9 cellular contexts compared by ENCODE assay signal in genomic region chr12:50504798-50505385, GRCh38. TPM values are rescaled to one million over a fixed set of nuclear protein-coding genes. Genes with fewer than 3 reads are reported as not detected.
DNase-seq lines count a peak whose midpoint lies in the region; ATAC-seq, FAIRE-seq and TF ChIP-seq lines count a peak whose summit lies in the region.
"Had no signal": no experiment of that assay in that cellular context is flagged by ENCODE, and none has a peak within 500 bp of the region (broad histone marks: within the 10 kb centered on the region; RNA-seq: fewer than 3 reads in every experiment).

A gene with protein sequence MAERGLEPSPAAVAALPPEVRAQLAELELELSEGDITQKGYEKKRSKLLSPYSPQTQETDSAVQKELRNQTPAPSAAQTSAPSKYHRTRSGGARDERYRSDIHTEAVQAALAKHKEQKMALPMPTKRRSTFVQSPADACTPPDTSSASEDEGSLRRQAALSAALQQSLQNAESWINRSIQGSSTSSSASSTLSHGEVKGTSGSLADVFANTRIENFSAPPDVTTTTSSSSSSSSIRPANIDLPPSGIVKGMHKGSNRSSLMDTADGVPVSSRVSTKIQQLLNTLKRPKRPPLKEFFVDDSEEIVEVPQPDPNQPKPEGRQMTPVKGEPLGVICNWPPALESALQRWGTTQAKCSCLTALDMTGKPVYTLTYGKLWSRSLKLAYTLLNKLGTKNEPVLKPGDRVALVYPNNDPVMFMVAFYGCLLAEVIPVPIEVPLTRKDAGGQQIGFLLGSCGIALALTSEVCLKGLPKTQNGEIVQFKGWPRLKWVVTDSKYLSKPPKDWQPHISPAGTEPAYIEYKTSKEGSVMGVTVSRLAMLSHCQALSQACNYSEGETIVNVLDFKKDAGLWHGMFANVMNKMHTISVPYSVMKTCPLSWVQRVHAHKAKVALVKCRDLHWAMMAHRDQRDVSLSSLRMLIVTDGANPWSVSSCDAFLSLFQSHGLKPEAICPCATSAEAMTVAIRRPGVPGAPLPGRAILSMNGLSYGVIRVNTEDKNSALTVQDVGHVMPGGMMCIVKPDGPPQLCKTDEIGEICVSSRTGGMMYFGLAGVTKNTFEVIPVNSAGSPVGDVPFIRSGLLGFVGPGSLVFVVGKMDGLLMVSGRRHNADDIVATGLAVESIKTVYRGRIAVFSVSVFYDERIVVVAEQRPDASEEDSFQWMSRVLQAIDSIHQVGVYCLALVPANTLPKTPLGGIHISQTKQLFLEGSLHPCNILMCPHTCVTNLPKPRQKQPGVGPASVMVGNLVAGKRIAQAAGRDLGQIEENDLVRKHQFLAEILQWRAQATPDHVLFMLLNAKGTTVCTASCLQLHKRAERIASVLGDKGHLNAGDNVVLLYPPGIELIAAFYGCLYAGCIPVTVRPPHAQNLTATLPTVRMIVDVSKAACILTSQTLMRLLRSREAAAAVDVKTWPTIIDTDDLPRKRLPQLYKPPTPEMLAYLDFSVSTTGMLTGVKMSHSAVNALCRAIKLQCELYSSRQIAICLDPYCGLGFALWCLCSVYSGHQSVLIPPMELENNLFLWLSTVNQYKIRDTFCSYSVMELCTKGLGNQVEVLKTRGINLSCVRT (N-terminal part only) (plus strand): TSS chr12:50504985. CDS start chr12:50505141, 156 bp downstream.

- no peaks in the 10 kb centered on the region for H3K27me3 Mint-ChIP-seq in activated CD4-positive, alpha-beta T cell treated with anti-CD3 and anti-CD28 coated beads, Interleukin-2, amount 10 ng/mL, durations not matched to agents 24 days and 14 days

- POLR2A ChIA-PET in BJ (lab: Charles Lee): interaction anchor here (0.7 kb wide), 1 partner anchor 220 kb away, joined by 6 read pairs; no protein-coding TSS in a partner anchor

- H3K4me3 ChIP-seq in BJ (ENCODE audit: low read depth, low read length) (peak within 1 kb of the TSS; percentile 70), coronary artery (peak within 1 kb of the TSS; percentile 91)

- no peaks in the 10 kb centered on the region for H3K27me3 ChIP-seq in BJ (ENCODE audit: control insufficient read depth, insufficient read depth, low read length)

- CTCF ChIA-PET in BJ (lab: Yijun Ruan, JAX): interaction anchor here (0.7 to 8.3 kb wide), 43 partner anchors 9 to 482 kb away, joined by 3 to 131 read pairs (median 4); partner anchors contain the start of gene SMARCD1

- ATAC-seq in HG03460 (IDR thresholded peaks at IDR 0.05; ENCODE audit: unreplicated experiment) (peak; percentile 62), left colon (peak; percentile 91)

- TF ChIP-seq CTCF in BJ (IDR thresholded peaks at IDR 0.05; ENCODE audit: insufficient read depth, low read depth, low read length) (peak; percentile 90), coronary artery (IDR thresholded peaks at IDR 0.05) (peak; percentile 96)

- peaks cover 45% of the 10 kb centered on the region for H3K4me1 Mint-ChIP-seq in activated CD4-positive, alpha-beta T cell treated with anti-CD3 and anti-CD28 coated beads, Interleukin-2, amount 10 ng/mL, durations not matched to agents 24 days and 14 days

- no peaks in the 10 kb centered on the region for H3K36me3 ChIP-seq in BJ (ENCODE audit: control insufficient read depth, insufficient read depth, low read length)

- H3K4me3 Mint-ChIP-seq in activated CD4-positive, alpha-beta T cell treated with anti-CD3 and anti-CD28 coated beads, Interleukin-2, amount 10 ng/mL, durations not matched to agents 24 days and 14 days: peak within 1 kb of the TSS; percentile 99

- no peaks in the 10 kb centered on the region for H3K9me3 Mint-ChIP-seq in activated CD4-positive, alpha-beta T cell treated with anti-CD3 and anti-CD28 coated beads, Interleukin-2, amount 10 ng/mL, durations not matched to agents 24 days and 14 days

- H3K27ac Mint-ChIP-seq in activated CD4-positive, alpha-beta T cell treated with anti-CD3 and anti-CD28 coated beads, Interleukin-2, amount 10 ng/mL, durations not matched to agents 24 days and 14 days: peak within 1 kb of the TSS; percentile 98

- intact Hi-C loops in activated CD4-positive, alpha-beta T cell treated with anti-CD3 and anti-CD28 coated beads, Interleukin-2, amount 10 ng/mL, durations not matched to agents 24 days and 14 days (cut with micrococcal nuclease): loop anchor here (1.0 to 5.0 kb wide), 6 partner anchors 50 to 258 kb away; no protein-coding TSS in a partner anchor
- intact Hi-C loops in left colon (cut with DNase I, micrococcal nuclease): loop anchor here in 1 of 2 donors (5.0 kb wide), 1 partner anchor 132 kb away; no protein-coding TSS in a partner anchor

- peak; percentile 16 for DNase-seq in BJ (ENCODE audit: low read depth)
- peak; percentile 80 for DNase-seq in GM19239 (ENCODE audit: insufficient read length, low spot score)
- peak; percentile 39 for DNase-seq in NCI-H524 treated with DMSO at 0.1 percent for 48 hours (lab: John Stamatoyannopoulos, UW)
- DNase-seq in activated CD4-positive, alpha-beta T cell treated with anti-CD3 and anti-CD28 coated beads, Interleukin-2, amount 10 ng/mL, durations not matched to agents 24 days and 14 days: peak; percentile 99
- peak; percentile 95 for DNase-seq in coronary artery (ENCODE audit: low spot score)
- peak; percentile 93 to 98 for DNase-seq in left colon
- DNase-seq in stimulated activated CD4-positive, alpha-beta T cell treated with anti-CD3 and anti-CD28 coated beads, Interleukin-1b, Interleukin-23, amount 100 ng/mL, for 4 hours (ENCODE audit: low read depth in 2 of 2): peak; percentile 95 to 97

- H3K27ac ChIP-seq in coronary artery: peak within 1 kb of the TSS; percentile 80 to 96

- H3K36me3 Mint-ChIP-seq in activated CD4-positive, alpha-beta T cell treated with anti-CD3 and anti-CD28 coated beads, Interleukin-2, amount 10 ng/mL, durations not matched to agents 24 days and 14 days (ENCODE audit: low read depth): peaks cover 4% of the 10 kb centered on the region

- FAIRE-seq in GM19239 (lab: Jason Lieb, UNC): peak; percentile 92
- FAIRE-seq: islet of Langerhans had no signal

RNA-seq across cellular contexts. Expression of the gene that starts here (rescaled TPM):
- polyA plus RNA-seq in BJ (2011; rRNA removed): 13.2 and 15.8 TPM in 2 replicates
- 25.0 and 29.1 TPM in 2 replicates for polyA minus RNA-seq in BJ (2011; rRNA and poly(A)+ RNA removed)
- total RNA-seq in activated CD4-positive, alpha-beta T cell treated with anti-CD3 and anti-CD28 coated beads, Interleukin-2, amount 10 ng/mL, durations not matched to agents 24 days and 14 days: 26.4 and 29.4 TPM in 2 replicates
- total RNA-seq in left colon: 10 to 100 TPM; 33.5 to 37.7 TPM

Comparison
In these comparisons a context has a peak if more than half of its experiments do, and no peak if none do; other contexts are left out.
1. Peak in every context shown above with its lines: DNase-seq, ATAC-seq, H3K4me3 ChIP-seq and H3K27ac ChIP-seq.
2. DNase-seq: peak in every context shown above with its lines; median percentile 99 in activated CD4-positive, alpha-beta T cell treated with anti-CD3 and anti-CD28 coated beads, Interleukin-2, amount 10 ng/mL, durations not matched to agents 24 days and 14 days; 96 in stimulated activated CD4-positive, alpha-beta T cell treated with anti-CD3 and anti-CD28 coated beads, Interleukin-1b, Interleukin-23, amount 100 ng/mL, for 4 hours; 96 in left colon; 95 in coronary artery; 80 in GM19239; 39 in NCI-H524 treated with DMSO at 0.1 percent for 48 hours; 16 in BJ.